Comparison of ENCODE assay signal across 23 cellular contexts in genomic region chr20:2907519-2907918, GRCh38. TPM values are rescaled to one million over a fixed set of nuclear protein-coding genes. Genes with fewer than 3 reads are reported as not detected.
A peak's percentile ranks its signal among the peaks of the same experiment; 100 is the strongest.
DNase-seq lines count a peak whose midpoint lies in the region; ATAC-seq, FAIRE-seq and TF ChIP-seq lines count a peak whose summit lies in the region.
"Had no signal": no experiment of that assay in that cellular context is flagged by ENCODE, and none has a peak within 500 bp of the region (broad histone marks: within the 10 kb centered on the region; RNA-seq: fewer than 3 reads in every experiment).

No MANE protein-coding gene starts in this region.

- H3K9me3 Mint-ChIP-seq in effector memory CD8-positive, alpha-beta T cell: no peaks in the 10 kb centered on the region
- H3K9me3 Mint-ChIP-seq: CD4-positive, alpha-beta T cell; T-cell had no signal

- ATAC-seq in A549 (no peak), IMR-90 (ENCODE audit: low read depth) (no peak), HepG2 (no peak), upper lobe of left lung (ENCODE audit: low FRiP score in 2 of 2) (no peak)
- no peak for ATAC-seq in effector memory CD8-positive, alpha-beta T cell (replicated peaks)
- ATAC-seq: HCT116, T-cell had no signal

- H2AFZ ChIP-seq in IMR-90 (replicated peaks; ENCODE audit: low read length, poor library complexity) (no peak overlapping the region), HepG2 (ENCODE audit: low read length) (no peak overlapping the region)

- H2BK120ac ChIP-seq in IMR-90 (ENCODE audit: low read depth, low read length): no peak overlapping the region

- H4K20me1 ChIP-seq in IMR-90 (ENCODE audit: insufficient read depth, low read length) (0 out of 2 replicates have a peak, but pooled peaks cover 4% of the 10 kb centered on the region), HepG2 (ENCODE audit: insufficient read depth, low read length) (no peaks in the 10 kb centered on the region)

- TF ChIP-seq EP300 in A549 (IDR thresholded peaks at IDR 0.05): no peak
- TF ChIP-seq EP300 in HepG2 (IDR thresholded peaks at IDR 0.05; ENCODE audit: low read depth in 2 of 2, low read length in 2 of 2): no peak
- TF ChIP-seq EP300 in HepG2 (CRISPR knock-in tag; IDR thresholded peaks at IDR 0.05; ENCODE audit: borderline replicate concordance): no peak
- no peak for TF ChIP-seq EP300 in upper lobe of left lung (IDR thresholded peaks at IDR 0.05)

- TF ChIP-seq RAD21 in A549 (conservative IDR thresholded peaks at IDR 0.05 in 1 of 2, IDR thresholded peaks at IDR 0.05 in 1 of 2) (no peak), IMR-90 (IDR thresholded peaks at IDR 0.05; ENCODE audit: low read length) (no peak), HepG2 (CRISPR knock-in tag; IDR thresholded peaks at IDR 0.05) (no peak)

- H4K91ac ChIP-seq in IMR-90 (ENCODE audit: insufficient read depth, low read depth, low read length): no peak overlapping the region

- H4K5ac ChIP-seq in IMR-90 (ENCODE audit: low read depth, low read length): no peak overlapping the region

- H3K36me3 ChIP-seq in IMR-90 (ENCODE audit: control insufficient read depth, insufficient read depth, low read length) (no peaks in the 10 kb centered on the region; the same call in 1 of the 2 replicates), HepG2 (replicated peaks in 1 of 2; ENCODE audit: control insufficient read depth in 1 of 2, insufficient read depth in 2 of 2, low read length in 2 of 2) (no peaks in the 10 kb centered on the region), upper lobe of left lung (no peaks in the 10 kb centered on the region)
- H3K36me3 ChIP-seq: SJSA1 had no signal

- H4K8ac ChIP-seq in IMR-90 (ENCODE audit: low read depth in 2 of 2, low read length in 2 of 2): no peak overlapping the region

- TF ChIP-seq POLR2A in A549 (IDR thresholded peaks at IDR 0.05; ENCODE audit: low read length) (no peak), IMR-90 (IDR thresholded peaks at IDR 0.05; ENCODE audit: low read depth, low read length) (no peak), HepG2 (IDR thresholded peaks at IDR 0.05; ENCODE audit: insufficient read depth in 1 of 2, low read depth in 2 of 2, low read length in 2 of 2) (no peak), upper lobe of left lung (IDR thresholded peaks at IDR 0.05) (no peak)

- H2BK5ac ChIP-seq in IMR-90 (ENCODE audit: low read depth, low read length, poor library complexity, severe bottlenecking): no peak overlapping the region

- no peak overlapping the region for H3K56ac ChIP-seq in IMR-90 (ENCODE audit: extremely low read depth, insufficient read depth, low read length)

- H3K18ac ChIP-seq in IMR-90 (ENCODE audit: low read depth, low read length): no peak overlapping the region

- CTCF ChIA-PET in A549 (lab: Yijun Ruan, JAX): interaction anchor here (0.6 to 1.6 kb wide), 6 partner anchors 20 to 191 kb away, joined by 3 to 4 read pairs (median 4); no protein-coding TSS in a partner anchor
- CTCF ChIA-PET in IMR-90 (lab: Yijun Ruan, JAX): interaction anchor here (1.8 kb wide), 1 partner anchor 25 kb away, joined by 4 read pairs; no protein-coding TSS in a partner anchor
- CTCF ChIA-PET in HepG2 (lab: Yijun Ruan, JAX; ENCODE audit: low intra/inter-chr PET ratio, low total read pairs): no interaction called here

- H3K27me3 Mint-ChIP-seq in effector memory CD8-positive, alpha-beta T cell: no peaks in the 10 kb centered on the region
- H3K27me3 Mint-ChIP-seq: CD4-positive, alpha-beta T cell; T-cell had no signal

- in situ Hi-C loops in IMR-90 (cut with MboI; ENCODE audit: low sequenced_read_pairs) (no loop called here), HepG2 (cut with HindIII; ENCODE audit: extremely low pct_ligation_motif_present, low pct_unique_long_range_greater_than_20kb) (no loop called here)

- no peak overlapping the region for H3K4me3 Mint-ChIP-seq in effector memory CD8-positive, alpha-beta T cell
- H3K4me3 Mint-ChIP-seq: CD4-positive, alpha-beta T cell; T-cell had no signal

- no peak overlapping the region for H3K27ac ChIP-seq in A549
- H3K27ac ChIP-seq in IMR-90 (ENCODE audit: insufficient read depth, low read length): no peak overlapping the region
- H3K27ac ChIP-seq in HepG2 (ENCODE audit: extremely low read length, insufficient read depth, low read length): no peak overlapping the region
- H3K27ac ChIP-seq in upper lobe of left lung: no peak overlapping the region
- H3K27ac ChIP-seq: BLaER1 treated with 17β-estradiol and CSF1 and Interleukin-3, amounts not matched to agents 10 nM and 100 nM; SJSA1 had no signal

- no peaks in the 10 kb centered on the region for H3K27me3 ChIP-seq in IMR-90 (ENCODE audit: control insufficient read depth, insufficient read depth, low read length)
- H3K27me3 ChIP-seq in HepG2 (ENCODE audit: control insufficient read depth in 1 of 2, insufficient read depth in 2 of 2, low read length in 2 of 2): no peaks in the 10 kb centered on the region
- no peaks in the 10 kb centered on the region for H3K27me3 ChIP-seq in upper lobe of left lung
- H3K27me3 ChIP-seq: BLaER1 treated with 17β-estradiol and CSF1 and Interleukin-3, amounts not matched to agents 10 nM and 100 nM; SJSA1 had no signal

- POLR2A ChIA-PET in A549 (lab: Yijun Ruan, JAX): interaction anchor here (0.9 kb wide), 1 partner anchor 35 kb away, joined by 3 read pairs; no protein-coding TSS in a partner anchor
- POLR2A ChIA-PET in IMR-90 (lab: Charles Lee; ENCODE audit: unreplicated experiment): no interaction called here
- POLR2A ChIA-PET in HepG2 (lab: Yijun Ruan, JAX): interaction anchor here (0.6 kb wide), 1 partner anchor 35 kb away, joined by 3 read pairs; no protein-coding TSS in a partner anchor

- H3K4me2 ChIP-seq in A549 (no peak overlapping the region), IMR-90 (ENCODE audit: low read depth, low read length) (no peak overlapping the region), HepG2 (ENCODE audit: low read depth, low read length) (no peak overlapping the region)
- H3K4me2 ChIP-seq: BLaER1 treated with 17β-estradiol and CSF1 and Interleukin-3, amounts not matched to agents 10 nM and 100 nM had no signal

- no peak overlapping the region for H3K4me3 ChIP-seq in A549
- H3K4me3 ChIP-seq in IMR-90 (ENCODE audit: insufficient read depth, low read depth, low read length): no peak overlapping the region
- H3K4me3 ChIP-seq in HepG2 (replicated peaks in 1 of 3; ENCODE audit: insufficient read depth in 1 of 3, low read depth in 2 of 3, low read length in 3 of 3): no peak overlapping the region
- no peak overlapping the region for H3K4me3 ChIP-seq in upper lobe of left lung
- H3K4me3 ChIP-seq: BLaER1 treated with 17β-estradiol and CSF1 and Interleukin-3, amounts not matched to agents 10 nM and 100 nM; SJSA1 had no signal

- WGBS in A549 (ENCODE audit: missing lambda C conversion rate): 78% methylated on average over 3 of the region's 3 CpGs
- 100% methylated on average over 1 of the region's 3 CpGs; no CpG with 5 or more reads in 1 of the 2 experiments for WGBS in IMR-90 (ENCODE audit: extremely low coverage in 2 of 2, insufficient read length in 1 of 2), 2 experiments
- 82% methylated on average over 3 of the region's 3 CpGs for WGBS in HepG2 (ENCODE audit: low lambda C conversion rate)
- WGBS in upper lobe of left lung, 2 donors: 57% methylated on average over 3 of the region's 3 CpGs

- H3K14ac ChIP-seq in IMR-90 (replicated peaks; ENCODE audit: low read depth, low read length): no peak overlapping the region

- peaks cover 23 to 38% of the 10 kb centered on the region in 2 experiments for H3K79me1 ChIP-seq in IMR-90 (ENCODE audit: low read depth in 1 of 2, low read length in 2 of 2)

- peaks cover 1 to 27% of the 10 kb centered on the region in 2 donors for H3K4me1 Mint-ChIP-seq in effector memory CD8-positive, alpha-beta T cell (ENCODE audit: low read depth in 2 of 2)

- FAIRE-seq in A549 (lab: Jason Lieb, UNC): peak; percentile 23
- peak; percentile 15 for FAIRE-seq in HepG2 (lab: Jason Lieb, UNC)
- FAIRE-seq: D721Med had no signal

- dilution Hi-C loops in IMR-90 (cut with HindIII; ENCODE audit: low sequenced_read_pairs, unreplicated experiment): no loop called here

- no peak overlapping the region for H2BK15ac ChIP-seq in IMR-90 (ENCODE audit: low read depth, low read length)

- BruUV-seq in IMR-90 (replicated peaks; lab: Mats Ljungman, UMichigan) (no TSS peak), HepG2 (replicated peaks; lab: Mats Ljungman, UMichigan) (no TSS peak)

- no peak overlapping the region for H2AK5ac ChIP-seq in IMR-90 (ENCODE audit: low read depth, low read length)

- TF ChIP-seq CTCF in A549 (IDR thresholded peaks at IDR 0.05) (no peak), IMR-90 (conservative IDR thresholded peaks at IDR 0.05; ENCODE audit: low read depth, low read length) (no peak), HepG2 (CRISPR knock-in tag; IDR thresholded peaks at IDR 0.05) (no peak), upper lobe of left lung (IDR thresholded peaks at IDR 0.05) (no peak)

- H3K36me3 Mint-ChIP-seq in effector memory CD8-positive, alpha-beta T cell (ENCODE audit: insufficient read depth): peaks cover 12% of the 10 kb centered on the region

- intact Hi-C loops in IMR-90 (cut with micrococcal nuclease): no loop called here
- intact Hi-C loops in HepG2 (cut with micrococcal nuclease; ENCODE audit: unreplicated experiment): no loop called here

- H3K9me3 ChIP-seq in A549 (no peaks in the 10 kb centered on the region; the same call in 2 of the 3 replicates), IMR-90 (ENCODE audit: control insufficient read depth, insufficient read depth, low read length) (no peaks in the 10 kb centered on the region), HepG2 (ENCODE audit: low read length) (no peaks in the 10 kb centered on the region), upper lobe of left lung (no peaks in the 10 kb centered on the region)
- H3K9me3 ChIP-seq: SJSA1 had no signal

- peaks cover 20% of the 10 kb centered on the region for H3K79me2 ChIP-seq in HepG2 (ENCODE audit: insufficient read depth, low read length)

- no peak overlapping the region for H3K23ac ChIP-seq in IMR-90 (ENCODE audit: low read depth, low read length)

- no peak overlapping the region for H2BK20ac ChIP-seq in IMR-90 (ENCODE audit: low read depth, low read length)

- H3K9me1 ChIP-seq in IMR-90 (ENCODE audit: insufficient read depth, low read length): no peaks in the 10 kb centered on the region

- H3K27ac Mint-ChIP-seq in effector memory CD8-positive, alpha-beta T cell: no peak overlapping the region
- H3K27ac Mint-ChIP-seq: CD4-positive, alpha-beta T cell; T-cell had no signal

- no peak overlapping the region for H3K4ac ChIP-seq in IMR-90 (ENCODE audit: low read depth, low read length)

- H3K4me1 ChIP-seq in A549 (no peaks in the 10 kb centered on the region), IMR-90 (ENCODE audit: control insufficient read depth, insufficient read depth, low read length) (no peaks in the 10 kb centered on the region), HepG2 (ENCODE audit: insufficient read depth, low read length) (no peaks in the 10 kb centered on the region), upper lobe of left lung (peaks cover 0 to 6% (median 2%) of the 10 kb centered on the region in 4 donors)
- H3K4me1 ChIP-seq: SJSA1 had no signal

- DNase-seq in A549 (ENCODE audit: low read depth in 1 of 2, low spot score in 1 of 2): no peak
- DNase-seq in IMR-90: peak; percentile 7
- DNase-seq in fibroblast of peridontal ligament (ENCODE audit: extremely low read depth): peak; percentile 25
- DNase-seq in HepG2 (ENCODE audit: low spot score): no peak
- DNase-seq in SKM-1 treated with dmso at 0.1 percent for 144 hours (lab: John Stamatoyannopoulos, UW; ENCODE audit: unreplicated experiment): no peak
- no peak for DNase-seq in effector memory CD8-positive, alpha-beta T cell
- no peak for DNase-seq in NCI-H1092 treated with DMSO at 0.1 percent for 48 hours (lab: John Stamatoyannopoulos, UW)
- no peak for DNase-seq in upper lobe of left lung
- DNase-seq: AML-193; CD4-positive, alpha-beta T cell; NCI-H1048; NCI-H1436; NCI-H187; NCI-H446; NCI-H526; NCI-H82; Right ventricle myocardium superior; RPMI8226; T-cell had no signal

- no peak overlapping the region for H2AK9ac ChIP-seq in IMR-90 (replicated peaks; ENCODE audit: low read depth, low read length, poor library complexity)

- H3K9ac ChIP-seq in IMR-90 (ENCODE audit: low read depth, low read length) (no peak overlapping the region), HepG2 (ENCODE audit: insufficient read depth, low read depth, low read length) (no peak overlapping the region)
- H3K9ac ChIP-seq: BLaER1 treated with 17β-estradiol and CSF1 and Interleukin-3, amounts not matched to agents 10 nM and 100 nM had no signal

RNA-seq across cellular contexts. Expression of gene PTPRA, which starts 34.2 kb away (rescaled TPM):
- polyA plus RNA-seq in A549 (2011; rRNA removed) (74.4 and 83.2 TPM in 2 replicates), A549 (2017; fragmentation: RNase III; extraction: RNeasy Plus Mini Kit Qiagen cat#74134 plus additional on column Dnase treatment) (26.5 to 29.8 TPM (median 29.2 TPM) in 3 replicates), IMR-90 (2012; rRNA removed) (34.3 and 35.0 TPM in 2 replicates), HepG2 (2011; rRNA removed) (107 and 127 TPM in 2 replicates)
- polyA plus RNA-seq in A549 (2012; cell fraction: cytosol; rRNA removed): 31.2 and 35.6 TPM in 2 replicates
- polyA plus RNA-seq in A549 (2012; cell fraction: nucleus; rRNA removed): 27.9 and 32.4 TPM in 2 replicates
- 37.1 and 46.2 TPM in 2 replicates for polyA minus RNA-seq in A549 (2011; rRNA and poly(A)+ RNA removed)
- total RNA-seq in IMR-90 (2012; rRNA removed) (44.4 and 50.0 TPM in 2 replicates), HepG2 (2016; rRNA removed; fragmentation: Illumina TruSeq; extraction: Trizol) (43.7 and 47.2 TPM in 2 replicates), upper lobe of left lung (10 to 100 TPM; 22.0 to 60.3 (median 51.1) TPM)
- polyA plus RNA-seq in IMR-90 (2012; cell fraction: cytosol; rRNA removed): 23.7 and 26.0 TPM in 2 replicates
- polyA plus RNA-seq in IMR-90 (2012; cell fraction: nucleus; rRNA removed; ENCODE audit: low replicate concordance): 27.8 and 64.5 TPM in 2 replicates
- total RNA-seq in HepG2 (2016; cell fraction: cytosol; rRNA removed; fragmentation: Illumina TruSeq; extraction: Trizol; ENCODE audit: low read depth): 75.0 and 92.4 TPM in 2 replicates
- 36.6 and 48.6 TPM in 2 replicates for total RNA-seq in HepG2 (2016; cell fraction: insoluble cytoplasmic fraction; rRNA removed; fragmentation: Illumina TruSeq; extraction: Trizol)
- total RNA-seq in HepG2 (2016; cell fraction: membrane; rRNA removed; fragmentation: Illumina TruSeq; extraction: Trizol): 68.2 and 69.6 TPM in 2 replicates
- total RNA-seq in HepG2 (2016; cell fraction: nucleus; rRNA removed; fragmentation: Illumina TruSeq; extraction: Trizol): 49.3 and 53.4 TPM in 2 replicates
- 69.7 and 102 TPM in 2 replicates for polyA plus RNA-seq in HepG2 (2011; cell fraction: cytosol; rRNA removed)
- 65.1 and 68.2 TPM in 2 replicates for polyA plus RNA-seq in HepG2 (2011; cell fraction: nucleus; rRNA removed)
- polyA plus RNA-seq in HepG2 (2012): 67.3 and 73.2 TPM in 2 replicates
- polyA plus RNA-seq in HepG2 (2016; cell fraction: cytosol; fragmentation: Illumina TruSeq; extraction: Trizol; ENCODE audit: low read depth): 23.1 and 26.7 TPM in 2 replicates
- polyA plus RNA-seq in HepG2 (2016; cell fraction: insoluble cytoplasmic fraction; fragmentation: Illumina TruSeq; extraction: Trizol; ENCODE audit: low read depth): 56.2 and 64.8 TPM in 2 replicates
- polyA plus RNA-seq in HepG2 (2016; cell fraction: membrane; fragmentation: Illumina TruSeq; extraction: Trizol; ENCODE audit: low read depth): 68.7 and 72.2 TPM in 2 replicates
- polyA plus RNA-seq in HepG2 (2016; cell fraction: nucleus; fragmentation: Illumina TruSeq; extraction: Trizol; ENCODE audit: insufficient read depth, low read depth): 100 and 102 TPM in 2 replicates
- 22.9 and 71.1 TPM in 2 replicates for polyA minus RNA-seq in HepG2 (2011; rRNA and poly(A)+ RNA removed; ENCODE audit: low replicate concordance)
- polyA minus RNA-seq in HepG2 (2011; cell fraction: cytosol; rRNA and poly(A)+ RNA removed): 48.3 and 52.0 TPM in 2 replicates
- polyA minus RNA-seq in HepG2 (2011; cell fraction: nucleus; rRNA and poly(A)+ RNA removed): 49.8 and 61.4 TPM in 2 replicates

Comparison
In these comparisons a context has a peak if more than half of its experiments do, and no peak if none do; other contexts are left out.
1. DNase-seq: peak in IMR-90 (single experiment) and fibroblast of peridontal ligament (single experiment); none in A549 (0 of 2), HepG2 (single experiment), SKM-1 treated with dmso at 0.1 percent for 144 hours (single experiment), effector memory CD8-positive, alpha-beta T cell (0 of 3), NCI-H1092 treated with DMSO at 0.1 percent for 48 hours (single experiment) and upper lobe of left lung (0 of 2).